ENCODE assay signal across 8 cellular contexts in genomic region chr2:208025037-208025813, GRCh38. TPM values are rescaled to one million over a fixed set of nuclear protein-coding genes. Genes with fewer than 3 reads are reported as not detected.
DNase-seq lines count a peak whose midpoint lies in the region; ATAC-seq and TF ChIP-seq lines count a peak whose summit lies in the region.

A gene with protein sequence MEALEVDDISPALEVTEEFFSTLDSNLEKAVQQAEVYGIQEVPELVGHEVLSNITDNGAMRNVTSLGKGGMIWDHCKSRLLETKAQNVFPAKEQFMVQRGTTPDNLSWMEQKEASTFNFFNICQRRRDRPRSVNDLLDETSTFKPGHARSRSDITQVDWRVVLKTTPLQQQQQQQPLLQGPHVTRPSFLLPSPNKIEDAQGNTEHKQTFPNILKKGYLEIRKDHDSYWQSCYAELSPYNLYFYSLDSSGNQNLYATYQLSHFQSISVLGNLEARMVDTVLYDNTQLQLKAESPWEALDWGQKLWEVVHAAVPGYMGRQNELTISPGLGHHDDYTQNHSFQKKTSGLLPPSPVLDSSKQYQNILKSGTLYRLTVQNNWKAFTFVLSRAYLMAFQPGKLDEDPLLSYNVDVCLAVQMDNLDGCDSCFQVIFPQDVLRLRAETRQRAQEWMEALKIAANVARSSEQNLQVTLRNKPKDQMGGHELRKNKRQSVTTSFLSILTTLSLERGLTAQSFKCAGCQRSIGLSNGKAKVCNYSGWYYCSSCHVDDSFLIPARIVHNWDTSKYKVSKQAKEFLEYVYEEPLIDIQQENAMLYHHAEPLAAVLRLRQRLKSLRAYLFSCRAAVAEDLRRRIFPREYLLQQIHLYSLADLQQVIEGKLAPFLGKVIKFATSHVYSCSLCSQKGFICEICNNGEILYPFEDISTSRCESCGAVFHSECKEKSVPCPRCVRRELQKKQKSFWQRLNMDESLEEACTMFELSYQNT (minus strand): TSS chr2:208025527. CDS start chr2:208001639, 23,888 bp downstream.

- no peaks in the 10 kb centered on the region for H3K9me3 ChIP-seq in SJCRH30 (replicated peaks)
- H3K9me3 ChIP-seq in gastroesophageal sphincter = no peaks in the 10 kb centered on the region

- ATAC-seq in GM21737 (IDR thresholded peaks at IDR 0.05; ENCODE audit: unreplicated experiment) = peak; percentile 90
- peak; percentile 93 for ATAC-seq in gastroesophageal sphincter

- TF ChIP-seq POLR2A in gastroesophageal sphincter (IDR thresholded peaks at IDR 0.05) = peak; percentile 51 to 75

- TF ChIP-seq EP300 in gastroesophageal sphincter (IDR thresholded peaks at IDR 0.05) = no peak

- DNase-seq in EH (ENCODE audit: low read depth) (peak; percentile 79), SJCRH30 (peak; percentile 83 to 88), nucleus accumbens (lab: John Stamatoyannopoulos, UW) (peak in 55 of 56 donors; percentile 12 to 90 (median 80)), superior temporal gyrus (ENCODE audit: extremely low spot score) (peak; percentile 88)
- DNase-seq in activated naive CD4-positive, alpha-beta T cell treated with Interleukin-2 at 50 U/mL for 16 hours = peak; percentile 79

- no peaks in the 10 kb centered on the region for H4K20me1 ChIP-seq in KMS-11 (ENCODE audit: insufficient read depth)

- 1 to 2% methylated on average over 9 to 17 of the region's 38 CpGs for WGBS in gastroesophageal sphincter (ENCODE audit: low coverage in 1 of 2), 2 donors

- H3K4me1 ChIP-seq in KMS-11 (ENCODE audit: low read depth, poor library complexity, severe bottlenecking) (peaks cover 10% of the 10 kb centered on the region), SJCRH30 (peaks cover 3% of the 10 kb centered on the region; the same call in 1 of the 2 replicates), gastroesophageal sphincter (peaks cover 0 to 27% (median 11%) of the 10 kb centered on the region in 3 donors)

- H3K4me2 ChIP-seq in KMS-11 = peak within 1 kb of the TSS; percentile 85

- H3K27ac ChIP-seq in KMS-11 (peak within 1 kb of the TSS; percentile 34; the same call in 1 of the 2 replicates), SJCRH30 (peak within 1 kb of the TSS; percentile 56), gastroesophageal sphincter (peak within 1 kb of the TSS; percentile 48 to 82 (median 82))

- H3K36me3 ChIP-seq in KMS-11 (ENCODE audit: insufficient read depth) (no peaks in the 10 kb centered on the region), SJCRH30 (no peaks in the 10 kb centered on the region), gastroesophageal sphincter (no peaks in the 10 kb centered on the region)

- H2AFZ ChIP-seq in KMS-11 (ENCODE audit: low read depth) = peak within 1 kb of the TSS; percentile 98

- TF ChIP-seq CTCF in KMS-11 (conservative IDR thresholded peaks at IDR 0.05; ENCODE audit: low read depth, low read length) (no peak), gastroesophageal sphincter (IDR thresholded peaks at IDR 0.05) (no peak)

- peak within 1 kb of the TSS; percentile 96 for H3K4me3 ChIP-seq in KMS-11 (IDR thresholded peaks at IDR 0.05; ENCODE audit: insufficient read depth, low read depth, low read length)
- peak within 1 kb of the TSS; percentile 85 for H3K4me3 ChIP-seq in SJCRH30
- peak within 1 kb of the TSS; percentile 77 to 99 for H3K4me3 ChIP-seq in gastroesophageal sphincter

- H3K9ac ChIP-seq in KMS-11 = peak within 1 kb of the TSS; percentile 66; the same call in 1 of the 2 replicates

- no peaks in the 10 kb centered on the region; the same call in 1 of the 2 replicates for H3K79me2 ChIP-seq in KMS-11 (ENCODE audit: insufficient read depth, low read depth)

- H3K27me3 ChIP-seq in KMS-11 (ENCODE audit: insufficient read depth, low read depth) (no peaks in the 10 kb centered on the region), SJCRH30 (no peaks in the 10 kb centered on the region), gastroesophageal sphincter (no peaks in the 10 kb centered on the region)

RNA-seq across cellular contexts. Expression of the gene that starts here (rescaled TPM):
- total RNA-seq in SJCRH30 (2014; rRNA removed; shearing (Covaris generic)) = 5.1 and 6.1 TPM in 2 replicates
- 10 to 100 TPM; 21.4 to 35.5 (median 29.7) TPM for total RNA-seq in gastroesophageal sphincter

Comparison
In these comparisons a context has a peak if more than half of its experiments do, and no peak if none do; other contexts are left out.
1. Peak in every context shown above with its lines: DNase-seq, ATAC-seq, H3K4me3 ChIP-seq and H3K27ac ChIP-seq.